8 cellular contexts compared by ENCODE assay signal in the genomic region with DNA sequence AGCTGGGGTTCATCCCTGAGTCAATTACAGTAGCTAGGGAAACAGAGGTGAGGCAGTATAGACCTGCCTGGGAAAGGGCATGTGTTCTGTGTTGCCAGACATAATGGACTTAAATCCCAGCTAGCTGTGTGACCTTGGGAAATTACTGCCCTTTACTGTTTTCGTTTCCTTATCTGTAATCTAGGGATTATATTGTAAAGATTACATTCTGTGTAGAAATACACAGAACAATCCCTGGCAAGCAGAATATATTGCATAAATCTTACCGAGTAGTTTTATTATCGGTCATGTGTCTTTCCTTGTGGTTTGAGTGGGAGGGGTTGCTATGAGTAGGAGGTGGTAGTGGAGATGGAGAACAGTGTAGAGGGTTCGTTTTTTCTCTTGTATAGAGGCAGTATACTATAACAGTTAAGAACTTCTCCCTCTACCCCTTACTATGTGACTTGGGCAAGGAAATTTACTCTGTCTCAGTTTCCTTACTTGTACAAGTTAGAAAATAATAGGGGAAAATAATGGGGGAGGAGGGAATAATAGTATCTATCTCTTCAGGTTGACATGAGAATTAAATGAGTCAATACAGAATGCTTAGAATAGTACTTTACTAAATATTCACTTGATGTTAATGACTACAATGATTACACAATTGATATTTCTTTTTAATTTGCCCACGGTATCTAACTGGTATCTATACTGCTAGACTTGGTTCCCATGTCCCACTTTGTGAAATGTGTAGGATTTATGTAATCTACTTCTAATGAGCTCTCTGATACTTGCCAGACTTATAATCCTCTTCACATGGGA. TPM values are rescaled to one million over a fixed set of nuclear protein-coding genes. Genes with fewer than 3 reads are reported as not detected.
DNase-seq lines count a peak whose midpoint lies in the region; ATAC-seq, FAIRE-seq and TF ChIP-seq lines count a peak whose summit lies in the region.

No MANE protein-coding gene starts in this region.

- WGBS in neuronal stem cell (ENCODE audit: extremely low coverage in 2 of 2, insufficient read length in 2 of 2, insufficient replicate concordance in 1 of 2), 2 donors, result no CpG with 5 or more reads among the region's 5 CpGs

- no peaks in the 10 kb centered on the region for H4K20me1 ChIP-seq in fibroblast of lung (ENCODE audit: control insufficient read depth, extremely low read depth, insufficient read depth, low read length)

- H3K4me2 ChIP-seq in fibroblast of lung (ENCODE audit: extremely low read depth, insufficient read depth, low read length) (no peak overlapping the region), neuronal stem cell (ENCODE audit: insufficient read depth, low read length, poor library complexity, severe bottlenecking) (no peak overlapping the region)

- no peak overlapping the region for H4K91ac ChIP-seq in neuronal stem cell (ENCODE audit: low read depth, low read length, poor library complexity)

- peak; percentile 73 for ATAC-seq in GM18505 (IDR thresholded peaks at IDR 0.05; ENCODE audit: unreplicated experiment)

- no peak overlapping the region for H2BK120ac ChIP-seq in neuronal stem cell (ENCODE audit: low read depth, low read length)

- H2AFZ ChIP-seq in fibroblast of lung (ENCODE audit: low read length), result no peak overlapping the region
- H2AFZ ChIP-seq in neuronal stem cell (ENCODE audit: low read length), result no peak overlapping the region

- no peak overlapping the region for H2BK12ac ChIP-seq in neuronal stem cell (ENCODE audit: low read length)

- no peak for FAIRE-seq in frontal cortex (lab: Jason Lieb, UNC)

- H2BK15ac ChIP-seq in neuronal stem cell (ENCODE audit: low read length), result no peak overlapping the region

- no peak overlapping the region for H2BK5ac ChIP-seq in neuronal stem cell (ENCODE audit: low read length)

- no peak overlapping the region for H3K23ac ChIP-seq in neuronal stem cell (ENCODE audit: low read depth, low read length, poor library complexity)

- H3K9ac ChIP-seq in fibroblast of lung (ENCODE audit: insufficient read depth, low read length), result no peak overlapping the region
- H3K9ac ChIP-seq in neuronal stem cell (ENCODE audit: low read depth, low read length, poor library complexity), result no peak overlapping the region

- H3K79me1 ChIP-seq in neuronal stem cell (ENCODE audit: low read depth, low read length), result no peaks in the 10 kb centered on the region

- H3K14ac ChIP-seq in neuronal stem cell (ENCODE audit: low read length), result no peak overlapping the region

- H4K8ac ChIP-seq in neuronal stem cell (ENCODE audit: low read depth, low read length), result no peak overlapping the region

- TF ChIP-seq CTCF in NB4 (IDR thresholded peaks at IDR 0.05; ENCODE audit: low read depth, low read length) (no peak), fibroblast of lung (conservative IDR thresholded peaks at IDR 0.05 in 1 of 2, IDR thresholded peaks at IDR 0.05 in 1 of 2; ENCODE audit: low read depth in 1 of 2, low read length in 2 of 2) (no peak)

- DNase-seq in H4 (ENCODE audit: low spot score), result peak; percentile 62
- peak; percentile 87 for DNase-seq in NB4 (ENCODE audit: low read depth)
- DNase-seq in fibroblast of lung (ENCODE audit: low read depth in 2 of 2), result peak; percentile 44 to 52
- DNase-seq in anterior cingulate cortex (lab: John Stamatoyannopoulos, UW), result no peak
- no peak for DNase-seq in kidney tubule cell (ENCODE audit: low spot score)
- no peak for DNase-seq in frontal cortex (ENCODE audit: low spot score in 2 of 2)
- no peak for DNase-seq in neuronal stem cell (ENCODE audit: low spot score)

- no peaks in the 10 kb centered on the region for H3K79me2 ChIP-seq in fibroblast of lung (ENCODE audit: control insufficient read depth, insufficient read depth, low read length)

- H3K36me3 ChIP-seq in fibroblast of lung (ENCODE audit: control insufficient read depth, insufficient read depth, low read length), result no peaks in the 10 kb centered on the region
- no peaks in the 10 kb centered on the region for H3K36me3 ChIP-seq in neuronal stem cell (replicated peaks in 1 of 2; ENCODE audit: control insufficient read depth in 2 of 2, insufficient read depth in 2 of 2, low read length in 2 of 2)

- H3K18ac ChIP-seq in neuronal stem cell (ENCODE audit: low read length), result no peak overlapping the region

- TF ChIP-seq POLR2A in GM18505 (IDR thresholded peaks at IDR 0.05; ENCODE audit: borderline replicate concordance, extremely low read depth, insufficient read depth, insufficient read length), result no peak
- no peak for TF ChIP-seq POLR2A in NB4 (IDR thresholded peaks at IDR 0.05; ENCODE audit: extremely low read depth, insufficient read length)

- H3K9me3 ChIP-seq in fibroblast of lung (ENCODE audit: control insufficient read depth, insufficient read depth, low read depth, low read length) (no peaks in the 10 kb centered on the region), neuronal stem cell (replicated peaks in 1 of 2; ENCODE audit: control insufficient read depth in 2 of 2, insufficient read depth in 1 of 2, low read depth in 1 of 2, low read length in 2 of 2) (no peaks in the 10 kb centered on the region)

- H3K27me3 ChIP-seq in fibroblast of lung (ENCODE audit: control insufficient read depth, insufficient read depth, low read length) (no peaks in the 10 kb centered on the region), neuronal stem cell (ENCODE audit: control insufficient read depth in 3 of 3, insufficient read depth in 3 of 3, low read depth in 1 of 3, low read length in 3 of 3) (no peaks in the 10 kb centered on the region)

- peak overlapping the region; percentile 22 for H3K4me3 ChIP-seq in NB4 (ENCODE audit: low read depth, low read length)
- no peak overlapping the region for H3K4me3 ChIP-seq in fibroblast of lung (replicated peaks in 1 of 4; ENCODE audit: control extremely low read depth in 1 of 4, insufficient read depth in 1 of 4, low read depth in 3 of 4, low read length in 4 of 4)
- H3K4me3 ChIP-seq in neuronal stem cell (ENCODE audit: low read length in 2 of 2), result no peak overlapping the region

- no peak overlapping the region for H3K4ac ChIP-seq in neuronal stem cell (ENCODE audit: low read length)

- H3K4me1 ChIP-seq in fibroblast of lung (ENCODE audit: control insufficient read depth, extremely low read depth, insufficient read depth, low read length), result peaks cover 2% of the 10 kb centered on the region
- H3K4me1 ChIP-seq in neuronal stem cell (ENCODE audit: control insufficient read depth in 2 of 2, insufficient read depth in 1 of 2, low read depth in 1 of 2, low read length in 2 of 2), result no peaks in the 10 kb centered on the region

- H2AK5ac ChIP-seq in neuronal stem cell (ENCODE audit: low read depth, low read length), result no peak overlapping the region

- H3K27ac ChIP-seq in fibroblast of lung (ENCODE audit: insufficient read depth, low read length) (no peak overlapping the region), neuronal stem cell (replicated peaks; ENCODE audit: low read length) (no peak overlapping the region)

RNA-seq across cellular contexts. Expression of a gene that starts 7.1 kb away (rescaled TPM):
- 11.1 and 15.7 TPM in 2 replicates for total RNA-seq in H4 (2014; rRNA removed; shearing (Covaris generic))
- 45.5 and 59.5 TPM in 2 replicates for total RNA-seq in fibroblast of lung
- polyA plus RNA-seq in fibroblast of lung, result 17.1 and 21.1 TPM in 2 replicates
- polyA plus RNA-seq in fibroblast of lung (2012), result 8.7 and 10.6 TPM in 2 replicates
- 4.8 and 5.1 TPM in 2 replicates for polyA minus RNA-seq in fibroblast of lung (ENCODE audit: low replicate concordance)
- 104 TPM for total RNA-seq in frontal cortex
- polyA plus RNA-seq in neuronal stem cell (2013, experiment 1 of 2), result 7.9 TPM
- polyA plus RNA-seq in neuronal stem cell (2013, experiment 2 of 2), result 8.6 TPM

Comparison
In these comparisons a context has a peak if more than half of its experiments do, and no peak if none do; other contexts are left out.
1. DNase-seq: peak in H4 (single experiment), NB4 (single experiment) and fibroblast of lung (2 of 2); none in anterior cingulate cortex (0 of 58), kidney tubule cell (single experiment), frontal cortex (0 of 2) and neuronal stem cell (single experiment).